23 cellular contexts compared by ENCODE assay signal in genomic region chr2:219079417-219079816, GRCh38. TPM values are rescaled to one million over a fixed set of nuclear protein-coding genes. Genes with fewer than 3 reads are reported as not detected.
DNase-seq lines count a peak whose midpoint lies in the region; ATAC-seq, FAIRE-seq and TF ChIP-seq lines count a peak whose summit lies in the region.
"Had no signal": no experiment of that assay in that cellular context is flagged by ENCODE, and none has a peak within 500 bp of the region (broad histone marks: within the 10 kb centered on the region; RNA-seq: fewer than 3 reads in every experiment).

No MANE protein-coding gene starts in this region.

- H3K9me1 ChIP-seq in IMR-90 (ENCODE audit: insufficient read depth, low read length): peaks cover 4% of the 10 kb centered on the region; the same call in 1 of the 2 replicates

- BruUV-seq in IMR-90 (replicated peaks; lab: Mats Ljungman, UMichigan): no TSS peak

- no peak for FAIRE-seq in GM19239 (lab: Jason Lieb, UNC)

- H4K8ac ChIP-seq in IMR-90 (ENCODE audit: low read depth in 2 of 2, low read length in 2 of 2): no peak overlapping the region

- CTCF ChIA-PET in IMR-90 (lab: Yijun Ruan, JAX): no interaction called here

- no peak for TF ChIP-seq CTCF in IMR-90 (conservative IDR thresholded peaks at IDR 0.05; ENCODE audit: low read depth, low read length)

- no peak overlapping the region for H3K18ac ChIP-seq in IMR-90 (ENCODE audit: low read depth, low read length)

- H3K9me3 Mint-ChIP-seq in dendritic cell treated with granulocyte-macrophage colony-stimulating factor and Interleukin-4, amounts not matched to agents 40 ng/mL and 50 ng/mL, for 4 days: no peaks in the 10 kb centered on the region
- H3K9me3 Mint-ChIP-seq: neural progenitor cell; stimulated activated naive CD8-positive, alpha-beta T cell treated with anti-CD3 and anti-CD28 coated beads, Interleukin-15, amount 100 ng/mL, for 72 hours had no signal

- H3K4me1 ChIP-seq in IMR-90 (ENCODE audit: control insufficient read depth, insufficient read depth, low read length) (0 out of 2 replicates have a peak, but pooled peaks cover 2% of the 10 kb centered on the region), mucosa of rectum (ENCODE audit: control insufficient read depth in 2 of 2, insufficient read depth in 2 of 2, low read length in 2 of 2) (peaks cover 42 to 47% of the 10 kb centered on the region in 2 donors)
- H3K4me1 ChIP-seq: neural progenitor cell had no signal

- H3K27ac ChIP-seq in IMR-90 (ENCODE audit: insufficient read depth, low read length) (no peak overlapping the region), mucosa of rectum (ENCODE audit: low read depth in 2 of 2, low read length in 2 of 2) (peak overlapping the region; percentile 94 to 98)
- H3K27ac ChIP-seq: heart right ventricle, neural progenitor cell had no signal

- no peak overlapping the region for H2AFZ ChIP-seq in IMR-90 (replicated peaks; ENCODE audit: low read length, poor library complexity)
- H2AFZ ChIP-seq: neural progenitor cell had no signal

- H4K91ac ChIP-seq in IMR-90 (ENCODE audit: insufficient read depth, low read depth, low read length): no peak overlapping the region

- no peak for TF ChIP-seq POLR2A in IMR-90 (IDR thresholded peaks at IDR 0.05; ENCODE audit: low read depth, low read length)

- H3K56ac ChIP-seq in IMR-90 (ENCODE audit: extremely low read depth, insufficient read depth, low read length): no peak overlapping the region

- H2BK120ac ChIP-seq in IMR-90 (ENCODE audit: low read depth, low read length): no peak overlapping the region

- no peaks in the 10 kb centered on the region for H3K79me1 ChIP-seq in IMR-90 (ENCODE audit: low read depth in 1 of 2, low read length in 2 of 2)

- in situ Hi-C loops in IMR-90 (cut with MboI; ENCODE audit: low sequenced_read_pairs): no loop called here

- no peak overlapping the region for H2AK9ac ChIP-seq in IMR-90 (replicated peaks; ENCODE audit: low read depth, low read length, poor library complexity)

- peaks cover 11% of the 10 kb centered on the region for H3K36me3 ChIP-seq in IMR-90 (ENCODE audit: control insufficient read depth, insufficient read depth, low read length)
- peaks cover 24 to 35% of the 10 kb centered on the region in 2 donors for H3K36me3 ChIP-seq in mucosa of rectum (ENCODE audit: control insufficient read depth in 2 of 2, insufficient read depth in 2 of 2, low read length in 2 of 2)
- H3K36me3 ChIP-seq: neural progenitor cell had no signal

- intact Hi-C loops in IMR-90 (cut with micrococcal nuclease): no loop called here
- intact Hi-C loops in dendritic cell treated with granulocyte-macrophage colony-stimulating factor and Interleukin-4, amounts not matched to agents 40 ng/mL and 50 ng/mL, for 4 days (cut with micrococcal nuclease): no loop called here

- H4K5ac ChIP-seq in IMR-90 (ENCODE audit: low read depth, low read length): no peak overlapping the region

- WGBS in IMR-90 (ENCODE audit: extremely low coverage in 2 of 2, insufficient read length in 1 of 2), 2 experiments: no CpG with 5 or more reads among the region's 2 CpGs

- no peak overlapping the region for H3K14ac ChIP-seq in IMR-90 (replicated peaks; ENCODE audit: low read depth, low read length)

- H3K9me3 ChIP-seq in IMR-90 (ENCODE audit: control insufficient read depth, insufficient read depth, low read length) (no peaks in the 10 kb centered on the region), mucosa of rectum (ENCODE audit: control insufficient read depth in 2 of 2, low read length in 2 of 2) (no peaks in the 10 kb centered on the region)
- H3K9me3 ChIP-seq: heart right ventricle had no signal

- no peak overlapping the region for H3K9ac ChIP-seq in IMR-90 (ENCODE audit: low read depth, low read length)
- H3K9ac ChIP-seq in mucosa of rectum (ENCODE audit: low read depth in 1 of 2, low read length in 2 of 2): peak overlapping the region; percentile 55 to 56
- H3K9ac ChIP-seq: neural progenitor cell had no signal

- dilution Hi-C loops in IMR-90 (cut with HindIII; ENCODE audit: low sequenced_read_pairs, unreplicated experiment): no loop called here

- H3K27ac Mint-ChIP-seq in dendritic cell treated with granulocyte-macrophage colony-stimulating factor and Interleukin-4, amounts not matched to agents 40 ng/mL and 50 ng/mL, for 4 days: peak overlapping the region; percentile 57
- H3K27ac Mint-ChIP-seq: activated CD4-positive, alpha-beta T cell treated with anti-CD3 and anti-CD28 coated beads for 36 hours; neural progenitor cell; stimulated activated naive CD8-positive, alpha-beta T cell treated with anti-CD3 and anti-CD28 coated beads, Interleukin-15, amount 100 ng/mL, for 72 hours had no signal

- POLR2A ChIA-PET in IMR-90 (lab: Charles Lee; ENCODE audit: unreplicated experiment): no interaction called here

- TF ChIP-seq RAD21 in IMR-90 (IDR thresholded peaks at IDR 0.05; ENCODE audit: low read length): no peak

- peaks cover 18% of the 10 kb centered on the region for H3K36me3 Mint-ChIP-seq in dendritic cell treated with granulocyte-macrophage colony-stimulating factor and Interleukin-4, amounts not matched to agents 40 ng/mL and 50 ng/mL, for 4 days (ENCODE audit: low read depth)
- H3K36me3 Mint-ChIP-seq: neural progenitor cell had no signal

- H3K27me3 ChIP-seq in IMR-90 (ENCODE audit: control insufficient read depth, insufficient read depth, low read length): no peaks in the 10 kb centered on the region; the same call in none of the 2 replicates
- H3K27me3 ChIP-seq in mucosa of rectum (ENCODE audit: control insufficient read depth in 2 of 2, insufficient read depth in 2 of 2, low read length in 2 of 2): no peaks in the 10 kb centered on the region
- H3K27me3 ChIP-seq: heart right ventricle, neural progenitor cell had no signal

- H2BK20ac ChIP-seq in IMR-90 (ENCODE audit: low read depth, low read length): no peak overlapping the region

- H3K4me1 Mint-ChIP-seq in dendritic cell treated with granulocyte-macrophage colony-stimulating factor and Interleukin-4, amounts not matched to agents 40 ng/mL and 50 ng/mL, for 4 days (ENCODE audit: low read depth): peaks cover 85% of the 10 kb centered on the region
- H3K4me1 Mint-ChIP-seq: activated CD4-positive, alpha-beta T cell treated with anti-CD3 and anti-CD28 coated beads for 36 hours; neural progenitor cell; stimulated activated naive CD8-positive, alpha-beta T cell treated with anti-CD3 and anti-CD28 coated beads, Interleukin-15, amount 100 ng/mL, for 72 hours had no signal

- no peak overlapping the region for H3K23ac ChIP-seq in IMR-90 (ENCODE audit: low read depth, low read length)

- H3K4ac ChIP-seq in IMR-90 (ENCODE audit: low read depth, low read length): no peak overlapping the region

- no peak overlapping the region for H3K4me2 ChIP-seq in IMR-90 (ENCODE audit: low read depth, low read length)
- H3K4me2 ChIP-seq: neural progenitor cell had no signal

- H2BK15ac ChIP-seq in IMR-90 (ENCODE audit: low read depth, low read length): no peak overlapping the region

- no peaks in the 10 kb centered on the region for H3K27me3 Mint-ChIP-seq in dendritic cell treated with granulocyte-macrophage colony-stimulating factor and Interleukin-4, amounts not matched to agents 40 ng/mL and 50 ng/mL, for 4 days
- H3K27me3 Mint-ChIP-seq: activated CD4-positive, alpha-beta T cell treated with anti-CD3 and anti-CD28 coated beads for 36 hours; stimulated activated naive CD8-positive, alpha-beta T cell treated with anti-CD3 and anti-CD28 coated beads, Interleukin-15, amount 100 ng/mL, for 72 hours had no signal

- peaks cover 12% of the 10 kb centered on the region; the same call in 1 of the 2 replicates for H4K20me1 ChIP-seq in IMR-90 (ENCODE audit: insufficient read depth, low read length)

- H2AK5ac ChIP-seq in IMR-90 (ENCODE audit: low read depth, low read length): no peak overlapping the region

- H2BK5ac ChIP-seq in IMR-90 (ENCODE audit: low read depth, low read length, poor library complexity, severe bottlenecking): no peak overlapping the region

- DNase-seq in AG08396 (ENCODE audit: low spot score): peak; percentile 61
- peak; percentile 62 for DNase-seq in IMR-90
- DNase-seq in epidermal melanocyte (ENCODE audit: insufficient read length, low spot score): no peak
- DNase-seq in GM19239 (ENCODE audit: insufficient read length, low spot score): no peak
- DNase-seq in NCI-H774 (lab: John Stamatoyannopoulos, UW): no peak
- DNase-seq in stimulated activated CD4-positive, alpha-beta T cell treated with anti-CD3 and anti-CD28 coated beads, Interleukin-12 subunit alpha, Interleukin-12 subunit beta, amount 100 ng/mL, for 4 hours: no peak
- DNase-seq: activated CD4-positive, alpha-beta T cell treated with anti-CD3 and anti-CD28 coated beads for 36 hours; activated effector memory CD4-positive, alpha-beta T cell treated with anti-CD3 and anti-CD28 coated beads, Interleukin-2, amount 50 U/mL, for 16 hours; aorta; heart right ventricle; islet precursor cell; mesenchymal stem cell; NCI-H1048; NCI-H82; stimulated activated naive CD8-positive, alpha-beta T cell treated with anti-CD3 and anti-CD28 coated beads, Interleukin-15, amount 100 ng/mL, for 72 hours; T1000 had no signal

- H3K4me3 ChIP-seq in IMR-90 (ENCODE audit: insufficient read depth, low read depth, low read length) (no peak overlapping the region), mucosa of rectum (ENCODE audit: low read length in 2 of 2) (peak overlapping the region in 1 of 2 donors; percentile 34)
- H3K4me3 ChIP-seq: heart right ventricle, neural progenitor cell had no signal

- H3K4me3 Mint-ChIP-seq in dendritic cell treated with granulocyte-macrophage colony-stimulating factor and Interleukin-4, amounts not matched to agents 40 ng/mL and 50 ng/mL, for 4 days: no peak overlapping the region
- H3K4me3 Mint-ChIP-seq: activated CD4-positive, alpha-beta T cell treated with anti-CD3 and anti-CD28 coated beads for 36 hours; neural progenitor cell; stimulated activated naive CD8-positive, alpha-beta T cell treated with anti-CD3 and anti-CD28 coated beads, Interleukin-15, amount 100 ng/mL, for 72 hours had no signal

- peak; percentile 88 for ATAC-seq in IMR-90 (ENCODE audit: low read depth)
- ATAC-seq: activated CD4-positive, alpha-beta T cell treated with anti-CD3 and anti-CD28 coated beads for 36 hours; esophagus mucosa; heart right ventricle; Panc1; SK-N-SH treated with all-trans-retinoic acid at 6 μM for 48 hours; stimulated activated naive CD8-positive, alpha-beta T cell treated with anti-CD3 and anti-CD28 coated beads, Interleukin-15, amount 100 ng/mL, for 72 hours had no signal

TF ChIP-seq in IMR-90, 13 proteins besides CTCF, POLR2A, EP300 and RAD21 (continues in another document):
- no peak for TF ChIP-seq RFX5 (IDR thresholded peaks at IDR 0.05; ENCODE audit: low read depth, low read length)
- no peak for TF ChIP-seq NFE2L2 (IDR thresholded peaks at IDR 0.05; ENCODE audit: low read depth, low read length)

RNA-seq across cellular contexts. Expression of gene IHH, which starts 18.7 kb away (rescaled TPM):
- total RNA-seq in IMR-90 (2012; rRNA removed): not detected in 2 replicates
- polyA plus RNA-seq in IMR-90 (2012; rRNA removed): not detected in 2 replicates
- polyA plus RNA-seq in IMR-90 (2012; cell fraction: cytosol; rRNA removed): 0.01 TPM in 1 of 2 replicates, not detected in the other
- polyA plus RNA-seq in IMR-90 (2012; cell fraction: nucleus; rRNA removed; ENCODE audit: low replicate concordance): 0.02 TPM in 1 of 2 replicates, not detected in the other
- total RNA-seq: aorta, urinary bladder had no signal

RNA-seq across cellular contexts. Expression of gene CFAP65, which starts 38.1 kb away (rescaled TPM):
- not detected in 2 replicates for total RNA-seq in IMR-90 (2012; rRNA removed)
- polyA plus RNA-seq in IMR-90 (2012; rRNA removed): not detected in 2 replicates
- polyA plus RNA-seq in IMR-90 (2012; cell fraction: cytosol; rRNA removed): not detected in 2 replicates
- polyA plus RNA-seq in IMR-90 (2012; cell fraction: nucleus; rRNA removed; ENCODE audit: low replicate concordance): 0.01 TPM in 1 of 2 replicates, not detected in the other
- total RNA-seq: activated CD4-positive, alpha-beta T cell treated with anti-CD3 and anti-CD28 coated beads for 36 hours; aorta; esophagus mucosa; heart right ventricle; urinary bladder had no signal
- polyA plus RNA-seq: heart right ventricle, urinary bladder had no signal

Comparison
In these comparisons a context has a peak if more than half of its experiments do, and no peak if none do; other contexts are left out.
1. DNase-seq: peak in AG08396 (single experiment) and IMR-90 (single experiment); none in epidermal melanocyte (single experiment), GM19239 (single experiment), NCI-H774 (single experiment) and stimulated activated CD4-positive, alpha-beta T cell treated with anti-CD3 and anti-CD28 coated beads, Interleukin-12 subunit alpha, Interleukin-12 subunit beta, amount 100 ng/mL, for 4 hours (single experiment).